14 cellular contexts compared by ENCODE assay signal in genomic region chr6:136859430-136859829, GRCh38.
"Had no signal": no experiment of that assay in that cellular context is flagged by ENCODE, and none has a peak within 500 bp of the region (broad histone marks: within the 10 kb centered on the region; RNA-seq: fewer than 3 reads in every experiment).

No MANE protein-coding gene starts in this region.

- H3K9me3 ChIP-seq: ascending aorta, breast epithelium, right atrium auricular region had no signal

- H3K4me1 ChIP-seq: ascending aorta, breast epithelium, foreskin keratinocyte, right atrium auricular region had no signal

- DNase-seq: activated CD4-positive, alpha-beta T cell treated with anti-CD3 and anti-CD28 coated beads, Interleukin-2, amount 50 U/mL, for 1 hour; activated CD8-positive, alpha-beta memory T cell treated with anti-CD3 and anti-CD28 coated beads for 24 hours; activated naive CD4-positive, alpha-beta T cell treated with Interleukin-2 at 50 U/mL for 16 hours; activated naive CD8-positive, alpha-beta T cell treated with anti-CD3 and anti-CD28 coated beads, Interleukin-2, amount 50 U/mL, for 24 hours; cerebellar nuclear complex; effector memory CD4-positive, alpha-beta T cell; foreskin keratinocyte; occipital lobe; stimulated activated naive CD8-positive, alpha-beta T cell treated with anti-CD3 and anti-CD28 coated beads, Interleukin-15, Interleukin-2, amounts not matched to agents 100 U/mL and 50 U/mL, for 24 hours; trophoblast cell had no signal

- H3K27ac ChIP-seq: ascending aorta, breast epithelium, foreskin keratinocyte, right atrium auricular region had no signal

- ATAC-seq: activated naive CD8-positive, alpha-beta T cell treated with anti-CD3 and anti-CD28 coated beads, Interleukin-2, amount 50 U/mL, for 24 hours; foreskin keratinocyte; stimulated activated naive CD8-positive, alpha-beta T cell treated with anti-CD3 and anti-CD28 coated beads, Interleukin-15, Interleukin-2, amounts not matched to agents 100 U/mL and 50 U/mL, for 24 hours had no signal

- H3K36me3 ChIP-seq: ascending aorta, breast epithelium, right atrium auricular region had no signal

- H3K4me3 ChIP-seq: ascending aorta, breast epithelium, right atrium auricular region, smooth muscle cell had no signal

- H3K27me3 ChIP-seq: ascending aorta, breast epithelium, foreskin keratinocyte, right atrium auricular region had no signal
